Comparison of ENCODE assay signal across 8 cellular contexts in the genomic region with DNA sequence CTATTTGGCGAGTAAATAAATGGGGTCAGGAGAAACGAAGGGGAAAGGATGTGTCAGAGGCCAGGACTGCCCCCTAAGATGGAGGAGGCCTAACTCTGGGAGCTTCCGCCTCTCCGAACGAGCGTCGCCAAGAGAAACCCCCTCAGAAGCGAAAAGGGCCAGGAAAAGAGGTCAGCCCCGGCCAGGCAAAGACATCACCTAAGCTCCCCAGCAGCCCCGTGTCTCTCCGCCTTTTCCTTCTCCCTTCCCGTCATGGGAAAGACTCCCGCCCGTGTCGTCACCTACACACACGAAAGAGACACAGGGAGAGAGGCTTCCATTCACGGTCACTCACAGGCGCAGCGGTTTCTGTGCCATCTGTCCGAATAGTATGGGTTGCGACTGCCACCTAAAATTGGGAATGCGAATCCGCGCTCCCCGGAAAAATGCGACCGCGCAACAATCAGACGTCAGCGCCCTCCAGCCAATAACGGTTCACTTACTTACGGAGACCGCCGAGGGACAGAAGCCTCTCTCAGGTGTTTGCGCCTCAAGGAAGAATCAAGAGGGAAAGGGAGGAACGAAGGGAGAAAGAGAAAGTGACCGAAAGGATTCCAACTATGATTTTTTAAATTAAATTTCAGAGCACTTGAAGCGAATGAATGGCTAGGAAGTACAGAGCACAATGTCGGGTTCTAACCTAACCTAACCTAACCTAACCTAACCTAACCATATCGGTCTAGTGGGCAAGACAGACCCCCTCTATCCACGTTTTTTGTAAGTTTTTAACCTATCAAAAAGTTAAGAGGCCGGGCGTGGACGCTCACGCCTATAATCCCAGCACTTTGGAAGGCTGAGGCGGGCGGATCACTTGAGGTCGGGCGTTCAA. TPM values are rescaled to one million over a fixed set of nuclear protein-coding genes. Genes with fewer than 3 reads are reported as not detected.
DNase-seq lines count a peak whose midpoint lies in the region; ATAC-seq and FAIRE-seq lines count a peak whose summit lies in the region.

A gene (minus strand): TSS at position 402 of the 868 bp plus-strand sequence. CDS start 45 bp downstream, at position 357.

- H3K4me1 ChIP-seq in right cardiac atrium (ENCODE audit: control insufficient read depth, insufficient read depth, low read length) = peaks cover 2% of the 10 kb centered on the region

- peak; percentile 40 for FAIRE-seq in urothelium cell line (lab: Jason Lieb, UNC)

- peak; percentile 78 for ATAC-seq in HG02642 (IDR thresholded peaks at IDR 0.05; ENCODE audit: poor library complexity, unreplicated experiment)
- peak; percentile 94 to 96 for ATAC-seq in right cardiac atrium

- H3K4me3 Mint-ChIP-seq in T-helper 2 cell treated with Interferon-gamma antibody and Interleukin-4, amounts not matched to agents 5 μg/mL and 100 μg/mL, for 36 hours = peak within 1 kb of the TSS; percentile 100

- no peaks in the 10 kb centered on the region for H3K27me3 ChIP-seq in right cardiac atrium (ENCODE audit: control insufficient read depth, insufficient read depth)

- DNase-seq in GM04504 (ENCODE audit: low read depth) (peak; percentile 62), NCI-H146 treated with DMSO at 0.1 percent for 48 hours (lab: John Stamatoyannopoulos, UW; ENCODE audit: unreplicated experiment) (peak; percentile 89), anterior cingulate cortex (lab: John Stamatoyannopoulos, UW) (peak in 57 of 58 donors; percentile 43 to 89 (median 79)), right cardiac atrium (peak; percentile 86 to 94 (median 92)), pulmonary artery endothelial cell (ENCODE audit: low read depth, low spot score) (peak; percentile 60), urothelium cell line (ENCODE audit: low spot score) (peak; percentile 92)
- peak; percentile 78 for DNase-seq in T-helper 2 cell treated with Interferon-gamma antibody and Interleukin-4, amounts not matched to agents 5 μg/mL and 100 μg/mL, for 36 hours (ENCODE audit: low spot score)

- peak within 1 kb of the TSS; percentile 99 for H3K27ac Mint-ChIP-seq in T-helper 2 cell treated with Interferon-gamma antibody and Interleukin-4, amounts not matched to agents 5 μg/mL and 100 μg/mL, for 36 hours

- 2% methylated on average over 49 of the region's 49 CpGs for WGBS in right cardiac atrium

- intact Hi-C loops in right cardiac atrium (cut with DNase I) = no loop called here

- no peaks in the 10 kb centered on the region for H3K9me3 Mint-ChIP-seq in T-helper 2 cell treated with Interferon-gamma antibody and Interleukin-4, amounts not matched to agents 5 μg/mL and 100 μg/mL, for 36 hours

- no peaks in the 10 kb centered on the region for H3K9me3 ChIP-seq in right cardiac atrium (ENCODE audit: control insufficient read depth, low read length)

- H3K27ac ChIP-seq in right cardiac atrium (ENCODE audit: low read length) = peak within 1 kb of the TSS; percentile 68

- peaks cover 16% of the 10 kb centered on the region for H3K4me1 Mint-ChIP-seq in T-helper 2 cell treated with Interferon-gamma antibody and Interleukin-4, amounts not matched to agents 5 μg/mL and 100 μg/mL, for 36 hours (ENCODE audit: low read depth)

- H3K27me3 Mint-ChIP-seq in T-helper 2 cell treated with Interferon-gamma antibody and Interleukin-4, amounts not matched to agents 5 μg/mL and 100 μg/mL, for 36 hours (ENCODE audit: low read depth) = no peaks in the 10 kb centered on the region

- H3K36me3 Mint-ChIP-seq in T-helper 2 cell treated with Interferon-gamma antibody and Interleukin-4, amounts not matched to agents 5 μg/mL and 100 μg/mL, for 36 hours (ENCODE audit: low read depth) = peaks cover 3% of the 10 kb centered on the region

- H3K4me3 ChIP-seq in right cardiac atrium (ENCODE audit: low read length) = peak within 1 kb of the TSS; percentile 94

RNA-seq across cellular contexts. Expression of the gene that starts here (rescaled TPM):
- total RNA-seq in right cardiac atrium (10 to 100 TPM; 13.2 to 15.5 (median 14.3) TPM), pulmonary artery endothelial cell (33.3 and 47.3 TPM in 2 replicates)
- 14.4 TPM for polyA plus RNA-seq in right cardiac atrium

Comparison
In these comparisons a context has a peak if more than half of its experiments do, and no peak if none do; other contexts are left out.
1. Peak in every context shown above with its lines: DNase-seq, ATAC-seq, H3K4me3 ChIP-seq and H3K27ac ChIP-seq.